In the genomic region with DNA sequence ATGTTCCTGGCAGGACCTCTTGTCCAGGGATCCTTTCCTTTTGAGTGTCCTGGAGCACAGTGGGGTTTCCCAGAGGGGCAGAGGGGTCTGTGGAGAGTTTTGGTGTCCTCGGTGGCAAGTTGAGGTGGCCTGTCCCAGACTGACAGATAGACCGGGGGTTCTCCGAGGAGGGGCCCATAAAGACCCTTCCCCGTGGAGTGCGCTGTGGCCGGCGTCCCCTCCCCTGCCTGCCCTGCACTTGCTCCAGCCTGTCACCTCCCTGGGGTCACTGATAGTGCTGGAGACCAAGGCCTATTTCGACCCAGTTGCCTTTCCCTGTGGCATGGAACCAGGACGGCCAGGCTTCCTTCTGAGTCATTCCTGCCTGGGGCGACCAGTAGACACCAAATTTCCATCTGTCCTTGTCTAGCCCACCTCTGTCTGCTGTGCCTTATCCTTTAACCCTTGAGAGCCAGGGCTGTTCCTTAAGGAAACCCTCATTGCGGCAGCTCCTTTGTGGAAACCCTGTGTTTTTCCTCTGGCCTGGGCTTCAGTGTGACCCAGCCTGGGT, we compare ENCODE assay signal across 31 cellular contexts. TPM values are rescaled to one million over a fixed set of nuclear protein-coding genes. Genes with fewer than 3 reads are reported as not detected.
DNase-seq lines count a peak whose midpoint lies in the region; ATAC-seq, FAIRE-seq and TF ChIP-seq lines count a peak whose summit lies in the region.
"Had no signal": no experiment of that assay in that cellular context is flagged by ENCODE, and none has a peak within 500 bp of the region (broad histone marks: within the 10 kb centered on the region; RNA-seq: fewer than 3 reads in every experiment).

No MANE protein-coding gene starts in this region.

- no peak for TF ChIP-seq EP300 in K562 (IDR thresholded peaks at IDR 0.05; ENCODE audit: low read length)

- BruUV-seq in K562 (replicated peaks; lab: Mats Ljungman, UMichigan), result no TSS peak

- 0 out of 2 replicates have a peak, but pooled peaks cover 5% of the 10 kb centered on the region for H3F3A ChIP-seq in GM23338 (replicated peaks; ENCODE audit: low read depth)

- peaks cover 33% of the 10 kb centered on the region; the same call in 1 of the 2 replicates for H3K4me1 ChIP-seq in GM23338 (ENCODE audit: insufficient read depth)
- peaks cover 23 to 60% of the 10 kb centered on the region in 2 experiments for H3K4me1 ChIP-seq in K562 (replicated peaks in 1 of 2; ENCODE audit: control insufficient read depth in 2 of 2, insufficient read depth in 2 of 2, low read length in 2 of 2)
- no peaks in the 10 kb centered on the region for H3K4me1 ChIP-seq in osteoblast (ENCODE audit: insufficient read depth, low read length)
- H3K4me1 ChIP-seq: A549 had no signal

- peaks cover 34% of the 10 kb centered on the region for H3K27me3 Mint-ChIP-seq in GM23338 (ENCODE audit: insufficient read depth, low read depth, poor library complexity)

- H3K9ac ChIP-seq in K562 (ENCODE audit: insufficient read depth in 1 of 2, low read depth in 2 of 2, low read length in 2 of 2), result peak overlapping the region in 1 of 2 experiments; percentile 47; a peak in 1 of 4 replicates

- H2AFZ ChIP-seq in GM23338 (no peak overlapping the region), K562 (ENCODE audit: low read depth, low read length) (no peak overlapping the region), osteoblast (ENCODE audit: low read length) (no peak overlapping the region)

- in situ Hi-C loops in K562 (cut with MboI) (no loop called here), GM13977 (cut with MboI; ENCODE audit: low pct_unique_long_range_greater_than_20kb, low sequenced_read_pairs, unreplicated experiment) (no loop called here)

- H3K27me3 ChIP-seq in GM23338 (ENCODE audit: insufficient read depth) (no peaks in the 10 kb centered on the region), K562 (ENCODE audit: control insufficient read depth in 2 of 2, insufficient read depth in 2 of 2, low read length in 2 of 2) (peaks cover 4 to 15% of the 10 kb centered on the region in 2 experiments; a peak in 2 of 5 replicates), osteoblast (ENCODE audit: insufficient read depth, low read length) (peaks cover 19% of the 10 kb centered on the region)

- peaks cover 2% of the 10 kb centered on the region; the same call in 2 of the 3 replicates for H3K36me3 Mint-ChIP-seq in GM23338 (ENCODE audit: low read depth)

- DNase-seq in A172 (ENCODE audit: low spot score) (peak; percentile 22), GM23338 (ENCODE audit: low spot score) (no peak), K562 (ENCODE audit: extremely low read depth in 1 of 4, low spot score in 3 of 4) (no peak), osteoblast (ENCODE audit: insufficient read length, low spot score, missing footprints) (peak; percentile 55), GM13977 (ENCODE audit: low spot score) (no peak), AG08395 (ENCODE audit: low spot score) (no peak)
- DNase-seq: activated CD4-positive, CD25-positive, alpha-beta regulatory T cell; activated CD8-positive, alpha-beta memory T cell treated with anti-CD3 and anti-CD28 coated beads, Interleukin-2, amount 10 ng/mL, durations not matched to agents 7 days and 5 days; activated gamma-delta T cell treated with Interleukin-2 at 50 U/mL for 16 hours; activated T-cell treated with anti-CD3 and anti-CD28 coated beads, Interleukin-2, amount 50 U/mL, for 4 hours; caudate nucleus; CD8-positive, alpha-beta memory T cell; heart left ventricle; midbrain; naive thymus-derived CD4-positive, alpha-beta T cell; NCI-H146; NCI-H2107; stimulated activated naive CD4-positive, alpha-beta T cell had no signal

- TF ChIP-seq RAD21 in K562 (CRISPR knock-in tag; conservative IDR thresholded peaks at IDR 0.05 in 1 of 2, IDR thresholded peaks at IDR 0.05 in 1 of 2), result no peak

- no peaks in the 10 kb centered on the region; the same call in 2 of the 3 replicates for H3K9me3 Mint-ChIP-seq in GM23338
- H3K9me3 Mint-ChIP-seq: activated T-cell treated with anti-CD3 and anti-CD28 coated beads, Interleukin-2, amount 50 U/mL, for 4 hours; CD8-positive, alpha-beta memory T cell; dendritic cell treated with granulocyte-macrophage colony-stimulating factor and Interleukin-4, amounts not matched to agents 40 ng/mL and 50 ng/mL, for 4 days had no signal

- TF ChIP-seq CTCF in GM23338 (conservative IDR thresholded peaks at IDR 0.05; ENCODE audit: low read depth in 2 of 2), result no peak
- TF ChIP-seq CTCF in K562 (IDR thresholded peaks at IDR 0.05 in 2 of 3, conservative IDR thresholded peaks at IDR 0.05 in 1 of 3; ENCODE audit: insufficient read depth in 2 of 3, low read depth in 1 of 3, low read length in 3 of 3), result no peak
- TF ChIP-seq CTCF in osteoblast (IDR thresholded peaks at IDR 0.05; ENCODE audit: extremely low read depth, low read depth, low read length), result no peak
- TF ChIP-seq CTCF in GM13977 (IDR thresholded peaks at IDR 0.05; ENCODE audit: extremely low read depth, insufficient read depth, missing control alignments), result no peak

- H3K79me2 ChIP-seq in GM23338 (replicated peaks; ENCODE audit: insufficient read depth) (no peaks in the 10 kb centered on the region), K562 (ENCODE audit: control insufficient read depth, insufficient read depth, low read length) (no peaks in the 10 kb centered on the region), osteoblast (ENCODE audit: insufficient read depth, low read length) (no peaks in the 10 kb centered on the region)

- intact Hi-C loops in K562 (cut with micrococcal nuclease), result no loop called here

- H3K9me1 ChIP-seq in K562 (ENCODE audit: control insufficient read depth, insufficient read depth, low read length), result no peaks in the 10 kb centered on the region

- no peak overlapping the region for H3K4me3 Mint-ChIP-seq in GM23338
- H3K4me3 Mint-ChIP-seq: activated CD8-positive, alpha-beta memory T cell treated with anti-CD3 and anti-CD28 coated beads, Interleukin-2, amount 10 ng/mL, durations not matched to agents 7 days and 5 days; activated T-cell treated with anti-CD3 and anti-CD28 coated beads, Interleukin-2, amount 50 U/mL, for 4 hours; B cell; dendritic cell treated with granulocyte-macrophage colony-stimulating factor and Interleukin-4, amounts not matched to agents 40 ng/mL and 50 ng/mL, for 4 days had no signal

- no peak overlapping the region for H3K4me3 ChIP-seq in GM23338
- H3K4me3 ChIP-seq in K562, result no peak overlapping the region
- no peak overlapping the region for H3K4me3 ChIP-seq in osteoblast (ENCODE audit: insufficient read depth, low read length)
- H3K4me3 ChIP-seq: A549, heart left ventricle, SK-N-MC, skin epidermis had no signal

- H4K20me1 ChIP-seq in GM23338 (replicated peaks; ENCODE audit: insufficient read depth) (no peaks in the 10 kb centered on the region), K562 (replicated peaks; ENCODE audit: control insufficient read depth, insufficient read depth, low read length) (no peaks in the 10 kb centered on the region), osteoblast (ENCODE audit: insufficient read depth, low read length) (no peaks in the 10 kb centered on the region)

- H3K27ac ChIP-seq in GM23338 (ENCODE audit: low read depth) (no peak overlapping the region), K562 (ENCODE audit: extremely low read depth, low read depth, low read length) (no peak overlapping the region), osteoblast (ENCODE audit: low read depth, low read length) (no peak overlapping the region)
- H3K27ac ChIP-seq: A549, heart left ventricle, SK-N-MC, skin epidermis had no signal

- no peaks in the 10 kb centered on the region for H3K36me3 ChIP-seq in GM23338 (ENCODE audit: insufficient read depth)
- H3K36me3 ChIP-seq in K562 (ENCODE audit: control insufficient read depth, insufficient read depth, low read length), result no peaks in the 10 kb centered on the region
- no peaks in the 10 kb centered on the region for H3K36me3 ChIP-seq in osteoblast (ENCODE audit: insufficient read depth, low read length)
- H3K36me3 ChIP-seq: heart left ventricle had no signal

- H3K27ac Mint-ChIP-seq in GM23338, result 0 out of 2 replicates have a peak overlapping the region, but pooled peaks have one; percentile 23
- H3K27ac Mint-ChIP-seq: activated CD8-positive, alpha-beta memory T cell treated with anti-CD3 and anti-CD28 coated beads, Interleukin-2, amount 10 ng/mL, durations not matched to agents 7 days and 5 days; B cell; dendritic cell treated with granulocyte-macrophage colony-stimulating factor and Interleukin-4, amounts not matched to agents 40 ng/mL and 50 ng/mL, for 4 days; naive thymus-derived CD4-positive, alpha-beta T cell had no signal

- 55% methylated on average over 9 of the region's 11 CpGs for WGBS in K562 (ENCODE audit: insufficient coverage, low coverage, missing lambda C conversion rate)

- H3K4me1 Mint-ChIP-seq in GM23338, result peaks cover 45% of the 10 kb centered on the region

- H3K4me2 ChIP-seq in GM23338, result no peak overlapping the region
- H3K4me2 ChIP-seq in K562 (ENCODE audit: insufficient read depth, low read length), result no peak overlapping the region
- no peak overlapping the region for H3K4me2 ChIP-seq in osteoblast (ENCODE audit: insufficient read depth, low read length)
- H3K4me2 ChIP-seq: A549 had no signal

- no peak for TF ChIP-seq POLR2A in K562 (conservative IDR thresholded peaks at IDR 0.05)

- ATAC-seq in GM23338 (no peak), K562 (no peak), GM18873 (IDR thresholded peaks at IDR 0.05; ENCODE audit: low FRiP score, unreplicated experiment) (no peak), GM18498 (IDR thresholded peaks at IDR 0.05; ENCODE audit: unreplicated experiment) (no peak)
- ATAC-seq: A549; activated CD8-positive, alpha-beta memory T cell treated with anti-CD3 and anti-CD28 coated beads, Interleukin-2, amount 10 ng/mL, durations not matched to agents 7 days and 5 days; activated T-cell treated with anti-CD3 and anti-CD28 coated beads, Interleukin-2, amount 50 U/mL, for 4 hours; esophagus mucosa; heart left ventricle; naive thymus-derived CD4-positive, alpha-beta T cell had no signal

- H3K9me3 ChIP-seq in K562 (replicated peaks; ENCODE audit: control insufficient read depth, insufficient read depth, low read depth, low read length), result no peaks in the 10 kb centered on the region
- H3K9me3 ChIP-seq in osteoblast (ENCODE audit: low read depth, low read length), result no peaks in the 10 kb centered on the region
- H3K9me3 ChIP-seq: A549, heart left ventricle had no signal

- POLR2A ChIA-PET in K562 (lab: Yijun Ruan, JAX), result interaction anchor here (0.9 to 1.7 kb wide), 2 partner anchors 10 kb away, joined by 4 to 7 read pairs; no protein-coding TSS in a partner anchor

- CTCF ChIA-PET in K562 (lab: Yijun Ruan, JAX; ENCODE audit: low intra/inter-chr PET ratio), result no interaction called here

- FAIRE-seq in K562 (lab: Jason Lieb, UNC), result peak; percentile 37
- FAIRE-seq: A549, GM12892, keratinocyte had no signal

- H3K9me2 ChIP-seq in GM23338 (ENCODE audit: insufficient read depth), result no peaks in the 10 kb centered on the region

RNA-seq across cellular contexts. Expression of gene MUC4, which starts 2.9 kb away (rescaled TPM):
- total RNA-seq in A172 (2014; rRNA removed; shearing (Covaris generic)), result not detected in 2 replicates
- 1.3 and 1.6 TPM in 2 replicates for total RNA-seq in GM23338 (2014; rRNA removed; shearing (Covaris generic))
- polyA plus RNA-seq in GM23338 (2016; fragmentation: Nextera tagmentation; extraction: Ambion mirVana), result 0.80 and 1.3 TPM in 2 replicates
- total RNA-seq in K562 (2011; cell fraction: chromatin; rRNA removed; ENCODE audit: low replicate concordance), result 7.6 and 11.7 TPM in 2 replicates
- total RNA-seq in K562 (2011; cell fraction: nucleolus; rRNA removed), result 3.4 and 4.2 TPM in 2 replicates
- total RNA-seq in K562 (2011; cell fraction: nucleoplasm; rRNA removed), result 6.2 and 17.9 TPM in 2 replicates
- total RNA-seq in K562 (2014; rRNA removed), result 0.12 TPM in 1 of 2 replicates, not detected in the other
- total RNA-seq in K562 (2014; rRNA removed; fragmentation: Illumina TruSeq; extraction: Trizol), result under 0.01 and 0.03 TPM in 2 replicates
- total RNA-seq in K562 (2015; rRNA removed; fragmentation: Illumina TruSeq; extraction: Trizol), result under 0.01 TPM in 1 of 2 replicates, not detected in the other
- total RNA-seq in K562 (2021), result 0.11 and 0.31 TPM in 2 replicates
- 0.11 and 0.21 TPM in 2 replicates for polyA plus RNA-seq in K562 (2011; rRNA removed)
- 0.16 and 0.61 TPM in 2 replicates for polyA plus RNA-seq in K562 (2011; cell fraction: cytosol; rRNA removed)
- polyA plus RNA-seq in K562 (2011; cell fraction: nucleus; rRNA removed), result 1.00 and 2.9 TPM in 2 replicates
- polyA plus RNA-seq in K562 (2012), result 0.22 and 2.0 TPM in 2 replicates
- polyA plus RNA-seq in K562 (2014; fragmentation: Illumina TruSeq; extraction: Trizol), result 0.10 and 0.11 TPM in 2 replicates
- not detected for polyA plus RNA-seq in K562 (2014; fragmentation: Nextera tagmentation; extraction: Ambion mirVana)
- polyA plus RNA-seq in K562 (2014; rRNA removed), result 0.07 TPM in 2 replicates
- polyA minus RNA-seq in K562 (2011; rRNA and poly(A)+ RNA removed), result 0.33 and 1.0 TPM in 2 replicates
- 0.18 and 1.4 TPM in 2 replicates for polyA minus RNA-seq in K562 (2011; cell fraction: cytosol; rRNA and poly(A)+ RNA removed)
- 0.44 and 1.8 TPM in 2 replicates for polyA minus RNA-seq in K562 (2011; cell fraction: nucleus; rRNA and poly(A)+ RNA removed)
- total RNA-seq in osteoblast, result not detected in 2 replicates
- total RNA-seq: fibroblast of villous mesenchyme, liver, NCI-H460 had no signal
- polyA plus RNA-seq: CD8-positive, alpha-beta memory T cell; keratinocyte; liver; naive thymus-derived CD4-positive, alpha-beta T cell had no signal

Comparison
In these comparisons a context has a peak if more than half of its experiments do, and no peak if none do; other contexts are left out.
1. DNase-seq: peak in A172 (single experiment) and osteoblast (single experiment); none in GM23338 (single experiment), K562 (0 of 4), GM13977 (single experiment) and AG08395 (single experiment).